ENCODE assay signal across 9 cellular contexts in the genomic region with DNA sequence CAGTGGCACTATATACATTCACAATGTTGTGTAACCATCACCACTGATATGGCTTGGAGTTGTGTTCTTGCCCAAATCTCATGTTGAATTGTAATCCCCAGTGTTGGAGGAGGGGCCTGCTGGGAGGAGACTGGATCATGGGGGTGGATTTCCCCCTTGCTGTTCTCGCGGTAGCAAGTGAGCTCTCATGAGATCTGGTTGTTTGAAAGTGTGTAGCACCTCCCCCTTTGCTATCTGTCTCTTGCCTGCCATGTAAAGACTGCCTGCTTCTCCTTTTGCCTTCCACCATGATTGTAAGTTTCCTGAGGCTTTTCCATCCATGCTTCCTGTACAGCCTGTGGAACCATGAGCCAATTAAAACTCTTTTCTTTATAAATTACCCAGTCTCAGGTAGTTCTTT. TPM values are rescaled to one million over a fixed set of nuclear protein-coding genes. Genes with fewer than 3 reads are reported as not detected.
"Had no signal": no experiment of that assay in that cellular context is flagged by ENCODE, and none has a peak within 500 bp of the region (broad histone marks: within the 10 kb centered on the region; RNA-seq: fewer than 3 reads in every experiment).

No MANE protein-coding gene starts in this region.

RNA-seq across cellular contexts. Expression of a gene that starts 17.1 kb away (rescaled TPM):
- total RNA-seq: left lobe of liver, left ventricle myocardium inferior, lung microvascular endothelial cell, mammary epithelial cell, mesenteric fat pad, mesothelial cell of epicardium, myocyte had no signal
- polyA plus RNA-seq: immature natural killer cell; naive thymus-derived CD4-positive, alpha-beta T cell had no signal
